Comparison of ENCODE assay signal across 8 cellular contexts in genomic region chr19:50607874-50608785, GRCh38. TPM values are rescaled to one million over a fixed set of nuclear protein-coding genes. Genes with fewer than 3 reads are reported as not detected.
A peak's percentile ranks its signal among the peaks of the same experiment; 100 is the strongest.
DNase-seq lines count a peak whose midpoint lies in the region; ATAC-seq and TF ChIP-seq lines count a peak whose summit lies in the region.

No MANE protein-coding gene starts in this region.

- H2AFZ ChIP-seq in GM23338 (peak overlapping the region; percentile 8), osteoblast (ENCODE audit: low read length) (peak overlapping the region; percentile 51)

- H3K4me2 ChIP-seq in GM23338 = peak overlapping the region; percentile 67
- H3K4me2 ChIP-seq in osteoblast (ENCODE audit: insufficient read depth, low read length) = peak overlapping the region; percentile 28

- no peaks in the 10 kb centered on the region for H4K20me1 ChIP-seq in GM23338 (replicated peaks; ENCODE audit: insufficient read depth)
- no peaks in the 10 kb centered on the region for H4K20me1 ChIP-seq in osteoblast (ENCODE audit: insufficient read depth, low read length)

- H3K27me3 ChIP-seq in GM23338 (ENCODE audit: insufficient read depth) (peaks cover 21% of the 10 kb centered on the region), Panc1 (ENCODE audit: control insufficient read depth, insufficient read depth, low read length) (no peaks in the 10 kb centered on the region), osteoblast (ENCODE audit: insufficient read depth, low read length) (no peaks in the 10 kb centered on the region)

- H3K9me3 Mint-ChIP-seq in GM23338 = peaks cover 84% of the 10 kb centered on the region
- peaks cover 12% of the 10 kb centered on the region for H3K9me3 Mint-ChIP-seq in activated T-helper 2 cell treated with anti-CD3 and anti-CD28 coated beads, Interferon-gamma antibody, Interleukin-2, Interleukin-4, amounts not matched to agents 10 μg/mL and 5 μg/mL and 100 μg/mL, durations not matched to agents 14 hours and 24 hours and 36 hours
- H3K9me3 Mint-ChIP-seq in type B pancreatic cell = peaks cover 6% of the 10 kb centered on the region

- H3K4me1 Mint-ChIP-seq in GM23338 (no peaks in the 10 kb centered on the region), type B pancreatic cell (ENCODE audit: unreplicated experiment) (peaks cover 6% of the 10 kb centered on the region)
- H3K4me1 Mint-ChIP-seq in activated T-helper 2 cell treated with anti-CD3 and anti-CD28 coated beads, Interferon-gamma antibody, Interleukin-2, Interleukin-4, amounts not matched to agents 10 μg/mL and 5 μg/mL and 100 μg/mL, durations not matched to agents 14 hours and 24 hours and 36 hours (ENCODE audit: low read depth) = peaks cover 9% of the 10 kb centered on the region

- POLR2A ChIA-PET in Panc1 (lab: Charles Lee) = no interaction called here

- ATAC-seq in GM23338 (peak; percentile 52; the same call in 2 of the 3 replicates), Panc1 (peak; percentile 72), GM18511 (IDR thresholded peaks at IDR 0.05; ENCODE audit: unreplicated experiment) (no peak), GM19324 (IDR thresholded peaks at IDR 0.05; ENCODE audit: low FRiP score, unreplicated experiment) (no peak)

- no peak overlapping the region for H3K27ac ChIP-seq in GM23338 (ENCODE audit: low read depth)
- H3K27ac ChIP-seq in Panc1 (ENCODE audit: low read length) = no peak overlapping the region
- H3K27ac ChIP-seq in osteoblast (ENCODE audit: low read depth, low read length) = no peak overlapping the region

- H3K27ac Mint-ChIP-seq in GM23338 = no peak overlapping the region
- no peak overlapping the region for H3K27ac Mint-ChIP-seq in activated T-helper 2 cell treated with anti-CD3 and anti-CD28 coated beads, Interferon-gamma antibody, Interleukin-2, Interleukin-4, amounts not matched to agents 10 μg/mL and 5 μg/mL and 100 μg/mL, durations not matched to agents 14 hours and 24 hours and 36 hours
- H3K27ac Mint-ChIP-seq in type B pancreatic cell = peak overlapping the region; percentile 62

- peak; percentile 80 to 91 for TF ChIP-seq CTCF in GM23338 (conservative IDR thresholded peaks at IDR 0.05; ENCODE audit: low read depth in 2 of 2)
- TF ChIP-seq CTCF in Panc1 (IDR thresholded peaks at IDR 0.05) = peak; percentile 61
- peak; percentile 59 for TF ChIP-seq CTCF in osteoblast (IDR thresholded peaks at IDR 0.05; ENCODE audit: extremely low read depth, low read depth, low read length)
- peak; percentile 83 for TF ChIP-seq CTCF in type B pancreatic cell (conservative IDR thresholded peaks at IDR 0.05)

- CTCF ChIA-PET in Panc1 (lab: Charles Lee) = no interaction called here

- H3K36me3 ChIP-seq in GM23338 (ENCODE audit: insufficient read depth) (no peaks in the 10 kb centered on the region), Panc1 (ENCODE audit: control insufficient read depth, insufficient read depth, low read length) (no peaks in the 10 kb centered on the region), osteoblast (ENCODE audit: insufficient read depth, low read length) (no peaks in the 10 kb centered on the region)

- peak overlapping the region; percentile 46 for H3K4me3 ChIP-seq in GM23338
- H3K4me3 ChIP-seq in Panc1 (ENCODE audit: low read depth in 2 of 2, low read length in 2 of 2) = no peak overlapping the region
- peak overlapping the region; percentile 19 for H3K4me3 ChIP-seq in osteoblast (ENCODE audit: insufficient read depth, low read length)

- H3K4me1 ChIP-seq in GM23338 (ENCODE audit: insufficient read depth) (no peaks in the 10 kb centered on the region), Panc1 (ENCODE audit: control insufficient read depth, insufficient read depth, low read length) (no peaks in the 10 kb centered on the region), osteoblast (ENCODE audit: insufficient read depth, low read length) (no peaks in the 10 kb centered on the region)

- H3K9me3 ChIP-seq in Panc1 (ENCODE audit: control insufficient read depth, insufficient read depth, low read depth, low read length) = no peaks in the 10 kb centered on the region
- no peaks in the 10 kb centered on the region for H3K9me3 ChIP-seq in osteoblast (ENCODE audit: low read depth, low read length)

- no peak overlapping the region for H3K4me3 Mint-ChIP-seq in GM23338
- no peak overlapping the region for H3K4me3 Mint-ChIP-seq in activated T-helper 2 cell treated with anti-CD3 and anti-CD28 coated beads, Interferon-gamma antibody, Interleukin-2, Interleukin-4, amounts not matched to agents 10 μg/mL and 5 μg/mL and 100 μg/mL, durations not matched to agents 14 hours and 24 hours and 36 hours (ENCODE audit: low read depth)
- peak overlapping the region; percentile 74 for H3K4me3 Mint-ChIP-seq in type B pancreatic cell

- DNase-seq in GM23338 (ENCODE audit: low spot score) (peak; percentile 100), Panc1 (ENCODE audit: low read depth, low spot score) (no peak), germinal center (ENCODE audit: low spot score) (peak; percentile 94), osteoblast (ENCODE audit: insufficient read length, low spot score, missing footprints) (peak; percentile 98), type B pancreatic cell (ENCODE audit: extremely low spot score, unreplicated experiment) (peak; percentile 91)
- peak; percentile 77 for DNase-seq in activated T-helper 2 cell treated with anti-CD3 and anti-CD28 coated beads, Interferon-gamma antibody, Interleukin-2, Interleukin-4, amounts not matched to agents 10 μg/mL and 5 μg/mL and 100 μg/mL, durations not matched to agents 14 hours and 24 hours and 36 hours (ENCODE audit: low spot score)

- H3F3A ChIP-seq in GM23338 (replicated peaks; ENCODE audit: low read depth) = no peaks in the 10 kb centered on the region

- H3K79me2 ChIP-seq in GM23338 (replicated peaks; ENCODE audit: insufficient read depth) (no peaks in the 10 kb centered on the region), osteoblast (ENCODE audit: insufficient read depth, low read length) (no peaks in the 10 kb centered on the region)

- intact Hi-C loops in Panc1 (cut with micrococcal nuclease; ENCODE audit: unreplicated experiment) = no loop called here
- intact Hi-C loops in activated T-helper 2 cell treated with anti-CD3 and anti-CD28 coated beads, Interferon-gamma antibody, Interleukin-2, Interleukin-4, amounts not matched to agents 10 μg/mL and 5 μg/mL and 100 μg/mL, durations not matched to agents 14 hours and 24 hours and 36 hours (cut with micrococcal nuclease) = no loop called here

- in situ Hi-C loops in Panc1 (cut with HindIII; ENCODE audit: low pct_unique_long_range_greater_than_20kb, low sequenced_read_pairs) = no loop called here

- H3K9me2 ChIP-seq in GM23338 (ENCODE audit: insufficient read depth) = no peaks in the 10 kb centered on the region

- H3K27me3 Mint-ChIP-seq in GM23338 (ENCODE audit: insufficient read depth, low read depth, poor library complexity) (peaks cover 8% of the 10 kb centered on the region), type B pancreatic cell (peaks cover 40% of the 10 kb centered on the region)
- peaks cover 5% of the 10 kb centered on the region for H3K27me3 Mint-ChIP-seq in activated T-helper 2 cell treated with anti-CD3 and anti-CD28 coated beads, Interferon-gamma antibody, Interleukin-2, Interleukin-4, amounts not matched to agents 10 μg/mL and 5 μg/mL and 100 μg/mL, durations not matched to agents 14 hours and 24 hours and 36 hours (ENCODE audit: low read depth)

- BruUV-seq in Panc1 (replicated peaks; lab: Mats Ljungman, UMichigan) = no TSS peak

- H3K36me3 Mint-ChIP-seq in GM23338 (ENCODE audit: low read depth) (peaks cover 28% of the 10 kb centered on the region), type B pancreatic cell (peaks cover 3% of the 10 kb centered on the region)
- H3K36me3 Mint-ChIP-seq in activated T-helper 2 cell treated with anti-CD3 and anti-CD28 coated beads, Interferon-gamma antibody, Interleukin-2, Interleukin-4, amounts not matched to agents 10 μg/mL and 5 μg/mL and 100 μg/mL, durations not matched to agents 14 hours and 24 hours and 36 hours (ENCODE audit: low read depth) = no peaks in the 10 kb centered on the region

TF ChIP-seq in GM23338, 12 proteins besides CTCF, POLR2A, EP300 and RAD21:
- TF ChIP-seq ZNF114 (CRISPR knock-in tag; IDR thresholded peaks at IDR 0.05) (no peak), POLR2AphosphoS5 (IDR thresholded peaks at IDR 0.05; ENCODE audit: low read depth) (0 out of 2 replicates have a peak, but pooled peaks have one; percentile 21)

RNA-seq across cellular contexts. Expression of gene SYT3, which starts 31.6 kb away (rescaled TPM):
- total RNA-seq in GM23338 (2014; rRNA removed; shearing (Covaris generic)) = 16.4 and 25.5 TPM in 2 replicates
- 9.5 and 10.0 TPM in 2 replicates for polyA plus RNA-seq in GM23338 (2016; fragmentation: Nextera tagmentation; extraction: Ambion mirVana)
- total RNA-seq in Panc1 (2021; ENCODE audit: unreplicated experiment) (not detected), osteoblast (0.36 TPM in 1 of 2 replicates, not detected in the other), type B pancreatic cell (ENCODE audit: low replicate concordance) (0.68 TPM in 1 of 2 replicates, not detected in the other)
- polyA plus RNA-seq in Panc1 (2012; ENCODE audit: insufficient read length) = 0.15 TPM
- 0.07 TPM in 1 of 2 replicates, not detected in the other for total RNA-seq in activated T-helper 2 cell treated with anti-CD3 and anti-CD28 coated beads, Interferon-gamma antibody, Interleukin-2, Interleukin-4, amounts not matched to agents 10 μg/mL and 5 μg/mL and 100 μg/mL, durations not matched to agents 14 hours and 24 hours and 36 hours

RNA-seq across cellular contexts. Expression of gene LRRC4B, which starts 39.9 kb away (rescaled TPM):
- 12.8 and 13.2 TPM in 2 replicates for total RNA-seq in GM23338 (2014; rRNA removed; shearing (Covaris generic))
- polyA plus RNA-seq in GM23338 (2016; fragmentation: Nextera tagmentation; extraction: Ambion mirVana) = 2.0 and 2.2 TPM in 2 replicates
- total RNA-seq in Panc1 (2021; ENCODE audit: unreplicated experiment) (0.57 TPM), osteoblast (not detected in 2 replicates), type B pancreatic cell (ENCODE audit: low replicate concordance) (0.38 and 21.7 TPM in 2 replicates)
- polyA plus RNA-seq in Panc1 (2012; ENCODE audit: insufficient read length) = 0.96 TPM
- 0.18 TPM in 1 of 2 replicates, not detected in the other for total RNA-seq in activated T-helper 2 cell treated with anti-CD3 and anti-CD28 coated beads, Interferon-gamma antibody, Interleukin-2, Interleukin-4, amounts not matched to agents 10 μg/mL and 5 μg/mL and 100 μg/mL, durations not matched to agents 14 hours and 24 hours and 36 hours

RNA-seq across cellular contexts. Expression of gene C19orf81, which starts 41.1 kb away (rescaled TPM):
- total RNA-seq in GM23338 (2014; rRNA removed; shearing (Covaris generic)) = 1.8 and 23.2 TPM in 2 replicates
- 54.3 and 67.9 TPM in 2 replicates for polyA plus RNA-seq in GM23338 (2016; fragmentation: Nextera tagmentation; extraction: Ambion mirVana)
- 0.98 TPM for total RNA-seq in Panc1 (2021; ENCODE audit: unreplicated experiment)
- polyA plus RNA-seq in Panc1 (2012; ENCODE audit: insufficient read length) = 0.81 TPM
- 1.5 TPM in 1 of 2 replicates, not detected in the other for total RNA-seq in activated T-helper 2 cell treated with anti-CD3 and anti-CD28 coated beads, Interferon-gamma antibody, Interleukin-2, Interleukin-4, amounts not matched to agents 10 μg/mL and 5 μg/mL and 100 μg/mL, durations not matched to agents 14 hours and 24 hours and 36 hours
- not detected in 2 replicates for total RNA-seq in osteoblast
- 1.8 and 3.7 TPM in 2 replicates for total RNA-seq in type B pancreatic cell (ENCODE audit: low replicate concordance)

Comparison
In these comparisons a context has a peak if more than half of its experiments do, and no peak if none do; other contexts are left out.
1. ATAC-seq: peak in GM23338 (single experiment) and Panc1 (single experiment); none in GM18511 (single experiment) and GM19324 (single experiment).
2. H3K4me3 ChIP-seq: peak in GM23338 (single experiment) and osteoblast (single experiment); none in Panc1 (0 of 2).
3. RNA of gene SYT3, which starts 31.6 kb away (total RNA-seq): 16.4 to 25.5 TPM in GM23338; 0.68 TPM in type B pancreatic cell, 0.36 TPM in osteoblast, not detected in Panc1 (single experiment) and 0.07 TPM in activated T-helper 2 cell treated with anti-CD3 and anti-CD28 coated beads, Interferon-gamma antibody, Interleukin-2, Interleukin-4, amounts not matched to agents 10 μg/mL and 5 μg/mL and 100 μg/mL, durations not matched to agents 14 hours and 24 hours and 36 hours; every median in the first group is over 10 times any median in the second.
4. Peak in every context shown above with its lines, with median percentiles within 50 percentile points of each other: CTCF ChIP-seq.